In genomic region chr21:36830041-36830440, GRCh38 we compare ENCODE assay signal across 15 cellular contexts.
A peak's percentile ranks its signal among the peaks of the same experiment; 100 is the strongest.
DNase-seq lines count a peak whose midpoint lies in the region; ATAC-seq, FAIRE-seq and TF ChIP-seq lines count a peak whose summit lies in the region.
"Had no signal": no experiment of that assay in that cellular context is flagged by ENCODE, and none has a peak within 500 bp of the region (broad histone marks: within the 10 kb centered on the region; RNA-seq: fewer than 3 reads in every experiment).

No MANE protein-coding gene starts in this region.

- POLR2A ChIA-PET in Caco-2 (lab: Charles Lee) (no interaction called here), K562 (lab: Yijun Ruan, JAX) (interaction anchor here (0.6 to 1.0 kb wide), 2 partner anchors 17 to 30 kb away, joined by 3 to 5 read pairs; no protein-coding TSS in a partner anchor)

- H4K20me1 ChIP-seq in K562 (replicated peaks; ENCODE audit: control insufficient read depth, insufficient read depth, low read length), result 0 out of 2 replicates have a peak, but pooled peaks cover 2% of the 10 kb centered on the region

- no peak overlapping the region for H3K27ac ChIP-seq in K562 (ENCODE audit: extremely low read depth, low read depth, low read length)

- DNase-seq in Caco-2 (no peak), ELF-1 (ENCODE audit: low read depth, low spot score) (peak; percentile 20), K562 (ENCODE audit: extremely low read depth in 1 of 4, low spot score in 3 of 4) (no peak), nephron progenitor cell (no peak), SW480 (ENCODE audit: low spot score) (no peak)
- DNase-seq: CD8-positive, alpha-beta T cell; COR-L47; DND-41; IMR-90 had no signal

- no peaks in the 10 kb centered on the region for H3K9me1 ChIP-seq in K562 (ENCODE audit: control insufficient read depth, insufficient read depth, low read length)

- H3K36me3 Mint-ChIP-seq in Caco-2 (ENCODE audit: insufficient read depth, unreplicated experiment) (no peaks in the 10 kb centered on the region), nephron progenitor cell (ENCODE audit: low read depth) (no peaks in the 10 kb centered on the region)
- H3K36me3 Mint-ChIP-seq: CD14-positive monocyte had no signal

- TF ChIP-seq EP300 in K562 (IDR thresholded peaks at IDR 0.05; ENCODE audit: low read length), result no peak

- TF ChIP-seq CTCF in Caco-2 (IDR thresholded peaks at IDR 0.05; ENCODE audit: insufficient read depth in 1 of 2, low read depth in 1 of 2, low read length in 1 of 2, severe bottlenecking in 1 of 2, unreplicated experiment in 1 of 2), result no peak
- TF ChIP-seq CTCF in K562 (IDR thresholded peaks at IDR 0.05 in 2 of 3, conservative IDR thresholded peaks at IDR 0.05 in 1 of 3; ENCODE audit: insufficient read depth in 2 of 3, low read depth in 1 of 3, low read length in 3 of 3), result no peak
- TF ChIP-seq CTCF in nephron progenitor cell (IDR thresholded peaks at IDR 0.05), result no peak

- WGBS in K562 (ENCODE audit: insufficient coverage, low coverage, missing lambda C conversion rate), result 19% methylated on average over 9 of the region's 9 CpGs

- FAIRE-seq in K562 (lab: Jason Lieb, UNC), result no peak
- FAIRE-seq: A549, GM18507 had no signal

- H3K9me3 ChIP-seq in Caco-2, result no peaks in the 10 kb centered on the region
- no peaks in the 10 kb centered on the region for H3K9me3 ChIP-seq in K562 (replicated peaks; ENCODE audit: control insufficient read depth, insufficient read depth, low read depth, low read length)
- H3K9me3 ChIP-seq: A549 had no signal

- intact Hi-C loops in Caco-2 (cut with micrococcal nuclease; ENCODE audit: unreplicated experiment), result no loop called here
- intact Hi-C loops in K562 (cut with micrococcal nuclease), result no loop called here

- no peaks in the 10 kb centered on the region for H3K79me2 ChIP-seq in K562 (ENCODE audit: control insufficient read depth, insufficient read depth, low read length)

- H3K9ac ChIP-seq in K562 (ENCODE audit: insufficient read depth in 1 of 2, low read depth in 2 of 2, low read length in 2 of 2), result no peak overlapping the region

- peak overlapping the region; percentile 5 for H3K27ac Mint-ChIP-seq in Caco-2 (ENCODE audit: unreplicated experiment)
- H3K27ac Mint-ChIP-seq in nephron progenitor cell, result peak overlapping the region; percentile 26
- H3K27ac Mint-ChIP-seq: CD14-positive monocyte; CD8-positive, alpha-beta T cell had no signal

- H3K36me3 ChIP-seq in Caco-2 (ENCODE audit: control insufficient read depth, insufficient read depth, low read length), result no peaks in the 10 kb centered on the region
- no peaks in the 10 kb centered on the region for H3K36me3 ChIP-seq in K562 (ENCODE audit: control insufficient read depth, insufficient read depth, low read length)

- no peaks in the 10 kb centered on the region for H3K9me3 Mint-ChIP-seq in Caco-2 (ENCODE audit: unreplicated experiment)
- no peaks in the 10 kb centered on the region for H3K9me3 Mint-ChIP-seq in nephron progenitor cell
- H3K9me3 Mint-ChIP-seq: CD8-positive, alpha-beta T cell had no signal

- H3K27me3 Mint-ChIP-seq in Caco-2 (ENCODE audit: insufficient read depth, unreplicated experiment), result no peaks in the 10 kb centered on the region
- H3K27me3 Mint-ChIP-seq in nephron progenitor cell (ENCODE audit: low read depth, poor library complexity), result no peaks in the 10 kb centered on the region

- in situ Hi-C loops in K562 (cut with MboI), result no loop called here

- H3K4me2 ChIP-seq in K562 (ENCODE audit: insufficient read depth, low read length), result no peak overlapping the region
- H3K4me2 ChIP-seq: A549 had no signal

- BruUV-seq in Caco-2 (replicated peaks; lab: Mats Ljungman, UMichigan), result no TSS peak
- no TSS peak for BruUV-seq in K562 (replicated peaks; lab: Mats Ljungman, UMichigan)

- no peak overlapping the region for H3K4me3 ChIP-seq in Caco-2 (ENCODE audit: low read depth, low read length)
- no peak overlapping the region for H3K4me3 ChIP-seq in K562
- H3K4me3 ChIP-seq: A549 had no signal

- H2AFZ ChIP-seq in K562 (ENCODE audit: low read depth, low read length), result no peak overlapping the region

- TF ChIP-seq POLR2A in K562 (conservative IDR thresholded peaks at IDR 0.05) (no peak), GM18505 (IDR thresholded peaks at IDR 0.05; ENCODE audit: borderline replicate concordance, extremely low read depth, insufficient read depth, insufficient read length) (no peak)

- no peak for TF ChIP-seq RAD21 in K562 (CRISPR knock-in tag; conservative IDR thresholded peaks at IDR 0.05 in 1 of 2, IDR thresholded peaks at IDR 0.05 in 1 of 2)

- CTCF ChIA-PET in Caco-2 (lab: Charles Lee) (interaction anchor here (0.5 kb wide), 1 partner anchor 198 kb away, joined by 3 read pairs; no protein-coding TSS in a partner anchor), K562 (lab: Yijun Ruan, JAX; ENCODE audit: low intra/inter-chr PET ratio) (no interaction called here)

- H3K4me3 Mint-ChIP-seq in Caco-2 (ENCODE audit: unreplicated experiment) (no peak overlapping the region), nephron progenitor cell (no peak overlapping the region)
- H3K4me3 Mint-ChIP-seq: CD14-positive monocyte; CD8-positive, alpha-beta T cell had no signal

- ATAC-seq in K562, result peak; percentile 70
- ATAC-seq in HG02938 (IDR thresholded peaks at IDR 0.05; ENCODE audit: unreplicated experiment), result no peak
- no peak for ATAC-seq in GM18505 (IDR thresholded peaks at IDR 0.05; ENCODE audit: unreplicated experiment)
- ATAC-seq: A549; CD8-positive, alpha-beta T cell; HCT116 had no signal

- H3K27me3 ChIP-seq in Caco-2 (replicated peaks; ENCODE audit: control insufficient read depth, insufficient read depth, low read length) (no peaks in the 10 kb centered on the region; the same call in 1 of the 2 replicates), K562 (ENCODE audit: control insufficient read depth in 2 of 2, insufficient read depth in 2 of 2, low read length in 2 of 2) (no peaks in the 10 kb centered on the region)

- H3K4me1 Mint-ChIP-seq in Caco-2 (ENCODE audit: low read depth, unreplicated experiment) (no peaks in the 10 kb centered on the region), nephron progenitor cell (peaks cover 38% of the 10 kb centered on the region)
- H3K4me1 Mint-ChIP-seq: CD14-positive monocyte had no signal

- H3K4me1 ChIP-seq in Caco-2, result peaks cover 6% of the 10 kb centered on the region
- H3K4me1 ChIP-seq in K562 (replicated peaks in 1 of 2; ENCODE audit: control insufficient read depth in 2 of 2, insufficient read depth in 2 of 2, low read length in 2 of 2), result no peaks in the 10 kb centered on the region
- H3K4me1 ChIP-seq: A549 had no signal

TF ChIP-seq in K562, 482 proteins besides CTCF, POLR2A, EP300 and RAD21 (continues in another document):
- TF ChIP-seq FOXK2 (conservative IDR thresholded peaks at IDR 0.05 in 1 of 2, IDR thresholded peaks at IDR 0.05 in 1 of 2; ENCODE audit: low read depth in 2 of 2) (no peak), FOXK1 (CRISPR knock-in tag; IDR thresholded peaks at IDR 0.05; ENCODE audit: borderline replicate concordance) (no peak), TFAM (CRISPR knock-in tag; conservative IDR thresholded peaks at IDR 0.05) (no peak), TCF7L2 (IDR thresholded peaks at IDR 0.05; ENCODE audit: low read depth, low read length) (no peak), KLF16 (IDR thresholded peaks at IDR 0.05) (no peak), RBM34 (IDR thresholded peaks at IDR 0.05; ENCODE audit: borderline replicate concordance, insufficient read depth, low read length) (no peak), HDAC2 (IDR thresholded peaks at IDR 0.05) (no peak), ZBED1 (IDR thresholded peaks at IDR 0.05) (no peak), ZNF76 (CRISPR knock-in tag; IDR thresholded peaks at IDR 0.05; ENCODE audit: borderline replicate concordance) (no peak), MYBL2 (IDR thresholded peaks at IDR 0.05; ENCODE audit: low read depth) (no peak), MYBL2 (CRISPR knock-in tag; IDR thresholded peaks at IDR 0.05; ENCODE audit: borderline replicate concordance) (no peak), ZNF217 (CRISPR knock-in tag; IDR thresholded peaks at IDR 0.05) (no peak), BRCA1 (IDR thresholded peaks at IDR 0.05) (no peak), BRCA1 (CRISPR knock-in tag; IDR thresholded peaks at IDR 0.05) (no peak), PHTF2 (CRISPR knock-in tag; IDR thresholded peaks at IDR 0.05) (no peak), ZNF589 (CRISPR knock-in tag; IDR thresholded peaks at IDR 0.05; ENCODE audit: low read depth) (no peak)
- TF ChIP-seq, protein P1, sequence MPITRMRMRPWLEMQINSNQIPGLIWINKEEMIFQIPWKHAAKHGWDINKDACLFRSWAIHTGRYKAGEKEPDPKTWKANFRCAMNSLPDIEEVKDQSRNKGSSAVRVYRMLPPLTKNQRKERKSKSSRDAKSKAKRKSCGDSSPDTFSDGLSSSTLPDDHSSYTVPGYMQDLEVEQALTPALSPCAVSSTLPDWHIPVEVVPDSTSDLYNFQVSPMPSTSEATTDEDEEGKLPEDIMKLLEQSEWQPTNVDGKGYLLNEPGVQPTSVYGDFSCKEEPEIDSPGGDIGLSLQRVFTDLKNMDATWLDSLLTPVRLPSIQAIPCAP (CRISPR knock-in tag; IDR thresholded peaks at IDR 0.05; ENCODE audit: borderline replicate concordance), result no peak
- TF ChIP-seq, protein P2, sequence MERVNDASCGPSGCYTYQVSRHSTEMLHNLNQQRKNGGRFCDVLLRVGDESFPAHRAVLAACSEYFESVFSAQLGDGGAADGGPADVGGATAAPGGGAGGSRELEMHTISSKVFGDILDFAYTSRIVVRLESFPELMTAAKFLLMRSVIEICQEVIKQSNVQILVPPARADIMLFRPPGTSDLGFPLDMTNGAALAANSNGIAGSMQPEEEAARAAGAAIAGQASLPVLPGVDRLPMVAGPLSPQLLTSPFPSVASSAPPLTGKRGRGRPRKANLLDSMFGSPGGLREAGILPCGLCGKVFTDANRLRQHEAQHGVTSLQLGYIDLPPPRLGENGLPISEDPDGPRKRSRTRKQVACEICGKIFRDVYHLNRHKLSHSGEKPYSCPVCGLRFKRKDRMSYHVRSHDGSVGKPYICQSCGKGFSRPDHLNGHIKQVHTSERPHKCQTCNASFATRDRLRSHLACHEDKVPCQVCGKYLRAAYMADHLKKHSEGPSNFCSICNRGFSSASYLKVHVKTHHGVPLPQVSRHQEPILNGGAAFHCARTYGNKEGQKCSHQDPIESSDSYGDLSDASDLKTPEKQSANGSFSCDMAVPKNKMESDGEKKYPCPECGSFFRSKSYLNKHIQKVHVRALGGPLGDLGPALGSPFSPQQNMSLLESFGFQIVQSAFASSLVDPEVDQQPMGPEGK (CRISPR knock-in tag; IDR thresholded peaks at IDR 0.05; ENCODE audit: borderline replicate concordance), result no peak
- TF ChIP-seq, protein P3, sequence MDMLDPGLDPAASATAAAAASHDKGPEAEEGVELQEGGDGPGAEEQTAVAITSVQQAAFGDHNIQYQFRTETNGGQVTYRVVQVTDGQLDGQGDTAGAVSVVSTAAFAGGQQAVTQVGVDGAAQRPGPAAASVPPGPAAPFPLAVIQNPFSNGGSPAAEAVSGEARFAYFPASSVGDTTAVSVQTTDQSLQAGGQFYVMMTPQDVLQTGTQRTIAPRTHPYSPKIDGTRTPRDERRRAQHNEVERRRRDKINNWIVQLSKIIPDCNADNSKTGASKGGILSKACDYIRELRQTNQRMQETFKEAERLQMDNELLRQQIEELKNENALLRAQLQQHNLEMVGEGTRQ (CRISPR knock-in tag; IDR thresholded peaks at IDR 0.05), result no peak
